ENCODE assay signal across 8 cellular contexts in genomic region chr17:1515640-1516402, GRCh38. TPM values are rescaled to one million over a fixed set of nuclear protein-coding genes. Genes with fewer than 3 reads are reported as not detected.
DNase-seq lines count a peak whose midpoint lies in the region; ATAC-seq, FAIRE-seq and TF ChIP-seq lines count a peak whose summit lies in the region.

No MANE protein-coding gene starts in this region.

- no peaks in the 10 kb centered on the region for H3K27me3 ChIP-seq in Karpas-422 (ENCODE audit: low read length)
- no peaks in the 10 kb centered on the region for H3K27me3 ChIP-seq in brain microvascular endothelial cell (replicated peaks)
- H3K27me3 ChIP-seq in iPS-15b (ENCODE audit: control insufficient read depth, insufficient read depth, low read length): no peaks in the 10 kb centered on the region
- no peaks in the 10 kb centered on the region for H3K27me3 ChIP-seq in gastrocnemius medialis

- peak; percentile 97 for FAIRE-seq in GM18507 (lab: Jason Lieb, UNC)

- H3K9me3 ChIP-seq in Karpas-422 (ENCODE audit: low read length) (no peaks in the 10 kb centered on the region), iPS-15b (ENCODE audit: control insufficient read depth, insufficient read depth, low read length) (no peaks in the 10 kb centered on the region), gastrocnemius medialis (no peaks in the 10 kb centered on the region)

- H3K4me3 ChIP-seq in Karpas-422 (ENCODE audit: low read length) (peak overlapping the region; percentile 89), brain microvascular endothelial cell (ENCODE audit: low read depth, low read length) (peak overlapping the region; percentile 94), iPS-15b (ENCODE audit: low read depth, low read length) (peak overlapping the region; percentile 95), gastrocnemius medialis (peak overlapping the region; percentile 81 to 95 (median 90))

- H3K4me1 ChIP-seq in Karpas-422 (ENCODE audit: low read length): peaks cover 20% of the 10 kb centered on the region
- H3K4me1 ChIP-seq in iPS-15b (ENCODE audit: control insufficient read depth, insufficient read depth, low read length): peaks cover 5% of the 10 kb centered on the region
- peaks cover 52 to 55% of the 10 kb centered on the region in 2 donors for H3K4me1 ChIP-seq in gastrocnemius medialis

- H3K36me3 ChIP-seq in Karpas-422 (ENCODE audit: insufficient read depth, low read length) (no peaks in the 10 kb centered on the region), brain microvascular endothelial cell (replicated peaks) (peaks cover 7% of the 10 kb centered on the region), iPS-15b (ENCODE audit: control insufficient read depth, insufficient read depth, low read length) (peaks cover 5% of the 10 kb centered on the region), gastrocnemius medialis (peaks cover 0 to 13% of the 10 kb centered on the region in 2 donors)

- H3K9ac ChIP-seq in Karpas-422 (ENCODE audit: low read length) (peak overlapping the region; percentile 77), iPS-15b (ENCODE audit: low read depth, low read length) (peak overlapping the region; percentile 1)

- H3K27ac ChIP-seq in Karpas-422 (ENCODE audit: low read length) (no peak overlapping the region), brain microvascular endothelial cell (peak overlapping the region; percentile 83), gastrocnemius medialis (peak overlapping the region; percentile 91 to 99 (median 98))

- in situ Hi-C loops in brain microvascular endothelial cell (cut with HindIII; ENCODE audit: low pct_ligation_motif_present, low sequenced_read_pairs): no loop called here
- in situ Hi-C loops in gastrocnemius medialis (cut with MboI; ENCODE audit: low sequenced_read_pairs in 4 of 4): loop anchor here (5.0 to 25.0 kb wide), 7 partner anchors 61 to 254 kb away; partner anchors contain the start of genes BHLHA9 (in 3 of the 4), TRARG1 (in 2 of the 4) and CRK (in 1 of the 4)

- H4K20me1 ChIP-seq in Karpas-422 (ENCODE audit: insufficient read depth, low read depth, low read length): no peaks in the 10 kb centered on the region

- no peaks in the 10 kb centered on the region for H3K9me2 ChIP-seq in Karpas-422 (replicated peaks; ENCODE audit: insufficient read depth, low read length)

- peak overlapping the region; percentile 94 for H3K4me2 ChIP-seq in Karpas-422 (ENCODE audit: low read depth, low read length, poor library complexity, severe bottlenecking)

- DNase-seq in AG20443 (ENCODE audit: low spot score) (peak; percentile 74), GM18507 (ENCODE audit: extremely low spot score, insufficient read length, low read depth) (peak; percentile 64), Karpas-422 (peak; percentile 81), T-helper 2 cell (peak in 3 of 5 experiments; percentile 22 to 85 (median 45)), brain microvascular endothelial cell (peak; percentile 78), gastrocnemius medialis (peak; percentile 51 to 58)

- H2AFZ ChIP-seq in Karpas-422 (ENCODE audit: low read length): peak overlapping the region; percentile 61; the same call in 1 of the 2 replicates

- no peak for TF ChIP-seq POLR2A in gastrocnemius medialis (IDR thresholded peaks at IDR 0.05)

- ATAC-seq in gastrocnemius medialis (peak; percentile 59 to 63), GM18517 (IDR thresholded peaks at IDR 0.05; ENCODE audit: unreplicated experiment) (no peak)

- H3K79me2 ChIP-seq in Karpas-422 (ENCODE audit: low read length): peaks cover 34% of the 10 kb centered on the region

- intact Hi-C loops in gastrocnemius medialis (cut with DNase I; ENCODE audit: low total_unique reads): loop anchor here (1.0 to 5.0 kb wide), 5 partner anchors 21 to 249 kb away; partner anchors contain the start of gene PITPNA

- TF ChIP-seq CTCF in brain microvascular endothelial cell (IDR thresholded peaks at IDR 0.05; ENCODE audit: low read depth, low read length, missing control alignments): peak; percentile 77
- TF ChIP-seq CTCF in gastrocnemius medialis (IDR thresholded peaks at IDR 0.05 in 4 of 5, conservative IDR thresholded peaks at IDR 0.05 in 1 of 5): peak; percentile 36 to 69 (median 67)

RNA-seq across cellular contexts. Expression of gene INPP5K, which starts 0.6 kb away (rescaled TPM):
- 61.7 and 102 TPM in 2 replicates for total RNA-seq in Karpas-422 (2014; rRNA removed; shearing (Covaris generic); ENCODE audit: low replicate concordance)
- total RNA-seq in gastrocnemius medialis: 100 to 1,000 TPM; 102 to 196 (median 114) TPM

RNA-seq across cellular contexts. Expression of gene MYO1C, which starts 23.3 kb away (rescaled TPM):
- total RNA-seq in Karpas-422 (2014; rRNA removed; shearing (Covaris generic); ENCODE audit: low replicate concordance): 14.7 and 20.5 TPM in 2 replicates
- 10 to 100 TPM; 24.8 to 76.6 (median 58.6) TPM for total RNA-seq in gastrocnemius medialis

RNA-seq across cellular contexts. Expression of gene PITPNA, which starts 46.8 kb away (rescaled TPM):
- total RNA-seq in Karpas-422 (2014; rRNA removed; shearing (Covaris generic); ENCODE audit: low replicate concordance): 26.2 and 28.9 TPM in 2 replicates
- total RNA-seq in gastrocnemius medialis: 10 to 100 TPM in 3 of 4 donors, 1 to 10 TPM in 1; 9.4 to 24.3 (median 19.6) TPM

RNA-seq across cellular contexts. Expression of gene CRK, which starts 59.8 kb away (rescaled TPM):
- total RNA-seq in Karpas-422 (2014; rRNA removed; shearing (Covaris generic); ENCODE audit: low replicate concordance): 14.1 and 19.5 TPM in 2 replicates
- total RNA-seq in gastrocnemius medialis: 10 to 100 TPM; 48.6 to 64.6 (median 56.7) TPM
